ENCODE assay signal across 10 cellular contexts in genomic region chr1:925532-926421, GRCh38. TPM values are rescaled to one million over a fixed set of nuclear protein-coding genes. Genes with fewer than 3 reads are reported as not detected.
DNase-seq lines count a peak whose midpoint lies in the region; ATAC-seq, FAIRE-seq and TF ChIP-seq lines count a peak whose summit lies in the region.
"Had no signal": no experiment of that assay in that cellular context is flagged by ENCODE, and none has a peak within 500 bp of the region (broad histone marks: within the 10 kb centered on the region; RNA-seq: fewer than 3 reads in every experiment).

No MANE protein-coding gene starts in this region.

- POLR2A ChIA-PET in HEK293T (lab: Yijun Ruan, JAX): interaction anchor here (0.9 to 1.2 kb wide), 3 partner anchors 15 to 24 kb away, joined by 3 to 4 read pairs (median 3); no protein-coding TSS in a partner anchor
- POLR2A ChIA-PET in GM10248 (lab: Yijun Ruan, JAX): no interaction called here

- no peak overlapping the region for H3K27ac ChIP-seq in mesodermal cell (ENCODE audit: low read depth, low read length, severe bottlenecking)

- FAIRE-seq in GM12891 (lab: Jason Lieb, UNC): no peak
- FAIRE-seq: colon, small intestine had no signal

- peak overlapping the region; percentile 55 for H3K4me3 ChIP-seq in AG10803 (ENCODE audit: low read length)
- peak overlapping the region; percentile 52 for H3K4me3 ChIP-seq in astrocyte of the spinal cord (ENCODE audit: low read depth, low read length)
- peak overlapping the region; percentile 62 for H3K4me3 ChIP-seq in mesodermal cell (ENCODE audit: extremely low read depth, insufficient read depth, low read length, poor library complexity, severe bottlenecking)

- peaks cover 18% of the 10 kb centered on the region for H3K4me1 ChIP-seq in mesodermal cell (ENCODE audit: control insufficient read depth, insufficient read depth, low read length, poor library complexity, severe bottlenecking)

- H3K9me3 ChIP-seq in mesodermal cell (ENCODE audit: control insufficient read depth, low read length): no peaks in the 10 kb centered on the region

- in situ Hi-C loops in astrocyte of the spinal cord (cut with HindIII; ENCODE audit: low sequenced_read_pairs): no loop called here

- H3K36me3 ChIP-seq in mesodermal cell (ENCODE audit: control insufficient read depth, insufficient read depth, low read length): peaks cover 9% of the 10 kb centered on the region

- TF ChIP-seq POLR2A in GM12891 (IDR thresholded peaks at IDR 0.05; ENCODE audit: low read depth, low read length): no peak

- WGBS in mesodermal cell (ENCODE audit: insufficient coverage in 2 of 2), 2 experiments: 5% methylated on average over 59 to 68 of the region's 70 CpGs

- DNase-seq in AG10803 (ENCODE audit: low read depth): peak; percentile 53
- peak; percentile 52 for DNase-seq in HEK293T (ENCODE audit: extremely low spot score)
- no peak for DNase-seq in astrocyte of the spinal cord (ENCODE audit: low read depth, low spot score)
- DNase-seq in iPS-NIHi7 (ENCODE audit: extremely low spot score): no peak
- DNase-seq in GM12891 (ENCODE audit: insufficient read length, low spot score): no peak
- no peak for DNase-seq in GM10248 (ENCODE audit: extremely low spot score)
- DNase-seq: small intestine had no signal

- TF ChIP-seq CTCF in AG10803 (conservative IDR thresholded peaks at IDR 0.05; ENCODE audit: low read length) (no peak), astrocyte of the spinal cord (IDR thresholded peaks at IDR 0.05; ENCODE audit: low read depth, low read length) (peak; percentile 14), GM10248 (IDR thresholded peaks at IDR 0.05; ENCODE audit: control extremely low read depth, extremely low read depth, low read depth, missing control alignments) (no peak)

- no peak for ATAC-seq in GM19455 (IDR thresholded peaks at IDR 0.05; ENCODE audit: unreplicated experiment)

- CTCF ChIA-PET in HEK293T (lab: Yijun Ruan, JAX): interaction anchor here (0.8 to 1.0 kb wide), 2 partner anchors 13 to 17 kb away, joined by 3 read pairs; no protein-coding TSS in a partner anchor
- CTCF ChIA-PET in GM10248 (lab: Yijun Ruan, JAX): no interaction called here

TF ChIP-seq in HEK293T, 16 proteins besides CTCF, POLR2A, EP300 and RAD21:
- TF ChIP-seq PKNOX1 (IDR thresholded peaks at IDR 0.05): no peak
- TF ChIP-seq FOXA1 (IDR thresholded peaks at IDR 0.05): no peak
- TF ChIP-seq ZNF384 (IDR thresholded peaks at IDR 0.05): no peak
- TF ChIP-seq HDGF (IDR thresholded peaks at IDR 0.05; ENCODE audit: borderline replicate concordance): no peak
- TF ChIP-seq ARNT (IDR thresholded peaks at IDR 0.05): no peak
- no peak for TF ChIP-seq L3MBTL2 (conservative IDR thresholded peaks at IDR 0.05)
- TF ChIP-seq LEF1 (IDR thresholded peaks at IDR 0.05; ENCODE audit: borderline replicate concordance): no peak
- TF ChIP-seq BHLHE40 (IDR thresholded peaks at IDR 0.05; ENCODE audit: borderline replicate concordance): no peak
- TF ChIP-seq CTBP1 (IDR thresholded peaks at IDR 0.05; ENCODE audit: borderline replicate concordance): no peak
- no peak for TF ChIP-seq FOXK2 (IDR thresholded peaks at IDR 0.05)
- TF ChIP-seq NFRKB (IDR thresholded peaks at IDR 0.05): no peak
- no peak for TF ChIP-seq TARDBP (IDR thresholded peaks at IDR 0.05)
- no peak for TF ChIP-seq SUZ12 (IDR thresholded peaks at IDR 0.05)
- TF ChIP-seq SP1 (IDR thresholded peaks at IDR 0.05): no peak
- no peak for TF ChIP-seq FOXM1 (IDR thresholded peaks at IDR 0.05; ENCODE audit: borderline replicate concordance)
- no peak for TF ChIP-seq ELF4 (IDR thresholded peaks at IDR 0.05)

TF ChIP-seq in GM12891, 5 proteins besides CTCF, POLR2A, EP300 and RAD21:
- TF ChIP-seq SPI1 (IDR thresholded peaks at IDR 0.05; ENCODE audit: low read depth, low read length) (no peak), TAF1 (IDR thresholded peaks at IDR 0.05; ENCODE audit: low read depth, low read length) (no peak), PAX5 (IDR thresholded peaks at IDR 0.05; ENCODE audit: insufficient read depth, low read length, severe bottlenecking) (no peak), POU2F2 (IDR thresholded peaks at IDR 0.05; ENCODE audit: low read depth, low read length) (no peak), POLR2AphosphoS5 (IDR thresholded peaks at IDR 0.05; ENCODE audit: low read depth, low read length) (no peak)

RNA-seq across cellular contexts. Expression of gene SAMD11, which starts 2.1 kb away (rescaled TPM):
- 59.2 TPM for polyA plus RNA-seq in mesodermal cell (2013, experiment 1 of 2)
- polyA plus RNA-seq in mesodermal cell (2013, experiment 2 of 2): 43.4 TPM
- 0.05 TPM for polyA plus RNA-seq in GM12891 (2012; ENCODE audit: low read depth, missing spikeins)

RNA-seq across cellular contexts. Expression of gene NOC2L, which starts 33.3 kb away (rescaled TPM):
- polyA plus RNA-seq in mesodermal cell (2013, experiment 1 of 2): 75.0 TPM
- 63.3 TPM for polyA plus RNA-seq in mesodermal cell (2013, experiment 2 of 2)
- 48.8 TPM for polyA plus RNA-seq in GM12891 (2012; ENCODE audit: low read depth, missing spikeins)

RNA-seq across cellular contexts. Expression of gene KLHL17, which starts 34.6 kb away (rescaled TPM):
- polyA plus RNA-seq in mesodermal cell (2013, experiment 1 of 2): 34.7 TPM
- 25.9 TPM for polyA plus RNA-seq in mesodermal cell (2013, experiment 2 of 2)
- 8.5 TPM for polyA plus RNA-seq in GM12891 (2012; ENCODE audit: low read depth, missing spikeins)

RNA-seq across cellular contexts. Expression of gene PLEKHN1, which starts 40.5 kb away (rescaled TPM):
- polyA plus RNA-seq in mesodermal cell (2013, experiment 1 of 2): 1.1 TPM
- polyA plus RNA-seq in mesodermal cell (2013, experiment 2 of 2): 0.46 TPM
- 0.22 TPM for polyA plus RNA-seq in GM12891 (2012; ENCODE audit: low read depth, missing spikeins)

RNA-seq across cellular contexts. Expression of gene PERM1, which starts 56.1 kb away (rescaled TPM):
- polyA plus RNA-seq in mesodermal cell (2013, experiment 1 of 2): not detected
- not detected for polyA plus RNA-seq in mesodermal cell (2013, experiment 2 of 2)
- polyA plus RNA-seq in GM12891 (2012; ENCODE audit: low read depth, missing spikeins): 0.15 TPM

Comparison
In these comparisons a context has a peak if more than half of its experiments do, and no peak if none do; other contexts are left out.
1. DNase-seq: peak in AG10803 (single experiment) and HEK293T (single experiment); none in astrocyte of the spinal cord (single experiment), iPS-NIHi7 (single experiment), GM12891 (single experiment) and GM10248 (single experiment).
2. Peak in every context shown above with its lines, with median percentiles within 50 percentile points of each other: H3K4me3 ChIP-seq.